In the genomic region with DNA sequence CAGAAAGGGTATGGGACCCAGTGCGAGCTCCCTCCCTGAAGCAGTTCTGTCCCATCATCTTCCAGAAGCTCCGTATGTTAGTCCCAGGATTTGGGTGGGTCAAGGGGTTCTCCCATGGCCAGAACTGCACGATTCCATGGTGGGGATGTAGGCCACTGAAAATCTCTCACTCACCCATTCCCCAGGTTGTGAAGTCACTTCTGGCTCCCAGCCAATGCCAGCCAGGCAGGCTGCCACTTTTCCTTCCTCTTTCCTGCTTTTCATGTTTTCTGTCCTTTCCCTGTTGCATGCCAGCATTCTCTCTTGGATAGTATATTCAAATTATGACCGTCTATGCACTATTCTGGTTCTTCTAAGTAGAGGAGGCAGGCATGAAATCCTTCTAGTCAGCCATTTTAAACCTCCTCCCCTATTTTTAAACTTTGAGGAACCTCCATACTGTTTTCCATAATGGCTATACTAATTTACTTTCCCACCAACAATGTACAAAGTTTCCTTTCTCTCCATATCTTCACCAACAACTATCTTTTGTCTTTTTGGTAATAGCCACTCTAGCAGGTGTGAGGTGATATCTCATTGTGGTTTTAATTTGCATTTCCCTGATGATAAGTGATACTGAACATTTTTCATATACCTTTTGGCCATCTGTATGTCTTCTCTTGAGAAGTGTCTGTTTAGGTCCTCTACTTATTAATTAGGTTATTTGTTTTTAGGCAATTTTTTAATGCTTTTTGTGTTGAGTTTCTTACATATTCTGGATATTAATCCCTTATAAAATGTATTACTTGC, we compare ENCODE assay signal across 16 cellular contexts.
DNase-seq lines count a peak whose midpoint lies in the region; ATAC-seq, FAIRE-seq and TF ChIP-seq lines count a peak whose summit lies in the region.
"Had no signal": no experiment of that assay in that cellular context is flagged by ENCODE, and none has a peak within 500 bp of the region (broad histone marks: within the 10 kb centered on the region; RNA-seq: fewer than 3 reads in every experiment).

No MANE protein-coding gene starts in this region.

- H3K36me3 Mint-ChIP-seq in activated T-helper 17 cell treated with anti-CD3 and anti-CD28 coated beads, Interleukin-2, amount 50 U/mL, for 72 hours (ENCODE audit: low read depth) = no peaks in the 10 kb centered on the region

- H3K27ac Mint-ChIP-seq in activated T-helper 17 cell treated with anti-CD3 and anti-CD28 coated beads, Interleukin-2, amount 50 U/mL, for 72 hours = no peak overlapping the region
- H3K27ac Mint-ChIP-seq: GM23338 had no signal

- peaks cover 14% of the 10 kb centered on the region for H3K9me3 Mint-ChIP-seq in activated T-helper 17 cell treated with anti-CD3 and anti-CD28 coated beads, Interleukin-2, amount 50 U/mL, for 72 hours

- H3K27me3 Mint-ChIP-seq in activated T-helper 17 cell treated with anti-CD3 and anti-CD28 coated beads, Interleukin-2, amount 50 U/mL, for 72 hours = no peaks in the 10 kb centered on the region

- H3K4me3 Mint-ChIP-seq in activated T-helper 17 cell treated with anti-CD3 and anti-CD28 coated beads, Interleukin-2, amount 50 U/mL, for 72 hours = no peak overlapping the region
- H3K4me3 Mint-ChIP-seq: GM23338, natural killer cell had no signal

- ATAC-seq in HG02571 (IDR thresholded peaks at IDR 0.05; ENCODE audit: unreplicated experiment) = peak; percentile 41
- peak; percentile 39 for ATAC-seq in HG03432 (IDR thresholded peaks at IDR 0.05; ENCODE audit: unreplicated experiment)
- ATAC-seq in activated T-helper 17 cell treated with anti-CD3 and anti-CD28 coated beads, Interleukin-2, amount 50 U/mL, for 72 hours (replicated peaks) = no peak
- ATAC-seq: GM23338; left lung; natural killer cell; stimulated activated naive CD8-positive, alpha-beta T cell treated with anti-CD3 and anti-CD28 coated beads, Interleukin-15, Interleukin-2, amounts not matched to agents 100 U/mL and 50 U/mL, for 24 hours had no signal

- DNase-seq in GM12865 (ENCODE audit: low read depth) = peak; percentile 20
- no peak for DNase-seq in GM19239 (ENCODE audit: insufficient read length, low spot score)
- no peak for DNase-seq in central memory CD4-positive, alpha-beta T cell
- DNase-seq in RCC 7860 (ENCODE audit: low spot score) = no peak
- no peak for DNase-seq in retina
- DNase-seq: DMS 273 treated with DMSO at 0.1 percent for 48 hours; left lung; natural killer cell; NCI-H2107; stimulated activated naive CD8-positive, alpha-beta T cell treated with anti-CD3 and anti-CD28 coated beads, Interleukin-15, Interleukin-2, amounts not matched to agents 100 U/mL and 50 U/mL, for 24 hours had no signal

- FAIRE-seq in GM19239 (lab: Jason Lieb, UNC) = peak; percentile 78
- FAIRE-seq in RCC 7860 (lab: Jason Lieb, UNC) = no peak

- no peak for TF ChIP-seq CTCF in GM12865 (IDR thresholded peaks at IDR 0.05; ENCODE audit: insufficient read depth, low read depth, low read length, missing control alignments)

- H3K4me3 ChIP-seq in GM12865 (ENCODE audit: low read depth, low read length) = no peak overlapping the region
- H3K4me3 ChIP-seq: esophagus muscularis mucosa, GM23338, hepatocyte, left lung had no signal

- H3K4me1 Mint-ChIP-seq in activated T-helper 17 cell treated with anti-CD3 and anti-CD28 coated beads, Interleukin-2, amount 50 U/mL, for 72 hours = peaks cover 11% of the 10 kb centered on the region
